In the genomic region with DNA sequence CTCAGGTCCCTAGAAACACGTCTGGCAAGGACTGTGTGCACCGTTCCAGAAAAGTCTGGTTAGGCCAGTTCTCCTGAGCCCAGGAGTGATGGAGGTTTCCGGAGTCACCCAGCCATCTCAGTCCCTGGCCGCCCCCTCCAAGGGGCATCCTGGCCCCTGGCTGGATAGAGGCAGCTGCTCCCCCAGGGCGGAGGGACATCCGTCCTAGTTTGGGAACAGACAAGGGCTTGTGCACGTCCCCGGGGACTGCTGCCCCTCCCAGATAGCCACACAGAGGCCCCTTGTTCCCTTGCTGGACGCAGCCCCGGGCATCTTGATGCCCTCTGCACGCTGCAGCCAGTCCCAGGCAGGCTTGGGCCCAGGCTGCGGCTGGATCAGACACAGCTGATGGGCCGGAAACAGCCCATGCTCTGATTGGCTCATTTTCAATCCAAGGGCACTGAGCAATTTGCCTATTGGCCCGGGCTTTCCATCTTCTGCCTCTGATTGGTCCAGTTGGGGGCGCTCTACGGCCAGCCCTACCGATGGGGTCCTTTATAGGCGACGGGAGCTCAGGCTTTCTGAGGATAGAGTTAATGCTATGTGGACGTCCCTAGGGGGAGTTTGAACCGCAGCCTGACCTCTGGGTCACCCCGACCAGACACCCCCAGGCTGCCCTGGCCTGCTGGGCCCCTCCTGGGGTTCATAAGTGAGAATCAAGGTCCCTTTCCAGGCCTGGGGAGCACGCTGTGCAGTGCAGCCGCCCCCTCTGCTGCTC, we compare ENCODE assay signal across 9 cellular contexts. TPM values are rescaled to one million over a fixed set of nuclear protein-coding genes. Genes with fewer than 3 reads are reported as not detected.
DNase-seq lines count a peak whose midpoint lies in the region; ATAC-seq, FAIRE-seq and TF ChIP-seq lines count a peak whose summit lies in the region.
"Had no signal": no experiment of that assay in that cellular context is flagged by ENCODE, and none has a peak within 500 bp of the region (broad histone marks: within the 10 kb centered on the region; RNA-seq: fewer than 3 reads in every experiment).

No MANE protein-coding gene starts in this region.

- ATAC-seq in left lung (no peak), GM19324 (IDR thresholded peaks at IDR 0.05; ENCODE audit: low FRiP score, unreplicated experiment) (no peak)
- ATAC-seq in naive thymus-derived CD4-positive, alpha-beta T cell: no peak

- H3K27me3 ChIP-seq in left lung: peaks cover 0 to 20% of the 10 kb centered on the region in 2 donors
- no peaks in the 10 kb centered on the region for H3K27me3 ChIP-seq in naive thymus-derived CD4-positive, alpha-beta T cell (ENCODE audit: control insufficient read depth in 2 of 2, insufficient read depth in 2 of 2, low read length in 2 of 2)

- TF ChIP-seq CTCF in HFF-Myc (IDR thresholded peaks at IDR 0.05; ENCODE audit: low read depth, low read length, missing control alignments) (no peak), choroid plexus epithelial cell (conservative IDR thresholded peaks at IDR 0.05; ENCODE audit: low read depth, low read length) (peak; percentile 38), left lung (IDR thresholded peaks at IDR 0.05) (no peak), D721Med (IDR thresholded peaks at IDR 0.05; ENCODE audit: insufficient read depth, missing control alignments) (no peak)

- peak overlapping the region; percentile 11 to 91 for H3K27ac ChIP-seq in left lung
- H3K27ac ChIP-seq in naive thymus-derived CD4-positive, alpha-beta T cell (ENCODE audit: low read depth, low read length): no peak overlapping the region

- H3K4me3 ChIP-seq in HFF-Myc (replicated peaks; ENCODE audit: low read depth, low read length) (peak overlapping the region; percentile 37), choroid plexus epithelial cell (ENCODE audit: low read depth, low read length) (no peak overlapping the region), left lung (no peak overlapping the region)
- H3K4me3 ChIP-seq in naive thymus-derived CD4-positive, alpha-beta T cell (ENCODE audit: low read length): no peak overlapping the region
- H3K4me3 ChIP-seq: mucosa of descending colon had no signal

- H3K9me3 Mint-ChIP-seq in naive thymus-derived CD4-positive, alpha-beta T cell: no peaks in the 10 kb centered on the region

- CTCF ChIA-PET in naive thymus-derived CD4-positive, alpha-beta T cell (lab: Charles Lee): interaction anchor here (1.2 to 5.1 kb wide), 2 partner anchors 22 to 32 kb away, joined by 3 to 44 read pairs; partner anchors contain the start of gene MRPL4

- intact Hi-C loops in left lung (cut with DNase I): no loop called here
- intact Hi-C loops in naive thymus-derived CD4-positive, alpha-beta T cell (cut with micrococcal nuclease): no loop called here

- H3K9me3 ChIP-seq in left lung: no peaks in the 10 kb centered on the region
- H3K9me3 ChIP-seq in naive thymus-derived CD4-positive, alpha-beta T cell (ENCODE audit: control insufficient read depth in 2 of 3, low read length in 3 of 3): no peaks in the 10 kb centered on the region
- H3K9me3 ChIP-seq: mucosa of descending colon had no signal

- DNase-seq in HFF-Myc (ENCODE audit: extremely low read depth, low read depth) (no peak), choroid plexus epithelial cell (ENCODE audit: low read depth) (peak; percentile 47), left lung (no peak), superior temporal gyrus (ENCODE audit: extremely low spot score) (peak; percentile 94), SW 1271 (lab: John Stamatoyannopoulos, UW) (no peak), D721Med (ENCODE audit: insufficient read length, low spot score) (no peak)
- DNase-seq in naive thymus-derived CD4-positive, alpha-beta T cell: no peak

- POLR2A ChIA-PET in naive thymus-derived CD4-positive, alpha-beta T cell (lab: Charles Lee): interaction anchor here (0.5 to 1.8 kb wide), 3 partner anchors 9 to 62 kb away, joined by 3 to 5 read pairs (median 5); no protein-coding TSS in a partner anchor

- peaks cover 0 to 27% of the 10 kb centered on the region in 2 donors for H3K4me1 ChIP-seq in left lung
- peaks cover 8 to 12% of the 10 kb centered on the region in 2 donors for H3K4me1 ChIP-seq in naive thymus-derived CD4-positive, alpha-beta T cell (ENCODE audit: control insufficient read depth in 2 of 2, insufficient read depth in 2 of 2, low read length in 2 of 2)

- H3K36me3 Mint-ChIP-seq in naive thymus-derived CD4-positive, alpha-beta T cell: peaks cover 0 to 10% (median 5%) of the 10 kb centered on the region in 5 donors

- H3K36me3 ChIP-seq in left lung: peaks cover 0 to 18% of the 10 kb centered on the region in 2 donors
- peaks cover 0 to 17% (median 0%) of the 10 kb centered on the region in 3 experiments for H3K36me3 ChIP-seq in naive thymus-derived CD4-positive, alpha-beta T cell (ENCODE audit: control insufficient read depth in 2 of 3, insufficient read depth in 3 of 3, low read length in 3 of 3)

- peaks cover 7 to 27% (median 14%) of the 10 kb centered on the region in 7 donors for H3K4me1 Mint-ChIP-seq in naive thymus-derived CD4-positive, alpha-beta T cell

- no peak overlapping the region for H3K4me3 Mint-ChIP-seq in naive thymus-derived CD4-positive, alpha-beta T cell

- no peaks in the 10 kb centered on the region for H3K27me3 Mint-ChIP-seq in naive thymus-derived CD4-positive, alpha-beta T cell

- no peak overlapping the region for H3K27ac Mint-ChIP-seq in naive thymus-derived CD4-positive, alpha-beta T cell

- FAIRE-seq in D721Med (lab: Jason Lieb, UNC): no peak

RNA-seq across cellular contexts. Expression of gene S1PR2, which starts 3.7 kb away (rescaled TPM):
- 10 to 100 TPM; 25.6 to 40.3 TPM for total RNA-seq in left lung
- total RNA-seq in naive thymus-derived CD4-positive, alpha-beta T cell: 1 to 10 TPM; 3.4 to 6.8 (median 5.2) TPM
- polyA plus RNA-seq in naive thymus-derived CD4-positive, alpha-beta T cell: under 1 TPM; 0.64 to 0.81 TPM

RNA-seq across cellular contexts. Expression of gene MRPL4, which starts 24.6 kb away (rescaled TPM):
- 10 to 100 TPM; 37.2 to 53.1 TPM for total RNA-seq in left lung
- 10 to 100 TPM; 36.8 to 70.5 (median 43.0) TPM for total RNA-seq in naive thymus-derived CD4-positive, alpha-beta T cell
- polyA plus RNA-seq in naive thymus-derived CD4-positive, alpha-beta T cell: 10 to 100 TPM; 24.9 to 34.1 TPM

RNA-seq across cellular contexts. Expression of gene DNMT1, which starts 32.6 kb away (rescaled TPM):
- total RNA-seq in left lung: 100 to 1,000 TPM in 1 of 2 donors, 10 to 100 TPM in 1; 65.1 to 141 TPM
- 100 to 1,000 TPM; 175 to 334 (median 194) TPM for total RNA-seq in naive thymus-derived CD4-positive, alpha-beta T cell
- 100 to 1,000 TPM; 113 to 153 TPM for polyA plus RNA-seq in naive thymus-derived CD4-positive, alpha-beta T cell

RNA-seq across cellular contexts. Expression of gene ICAM1, which starts 43.5 kb away (rescaled TPM):
- total RNA-seq in left lung: 100 to 1,000 TPM; 149 to 497 TPM
- total RNA-seq in naive thymus-derived CD4-positive, alpha-beta T cell: 10 to 100 TPM in 3 of 5 experiments, 1 to 10 TPM in 2; 3.6 to 47.2 (median 16.3) TPM
- 1 to 10 TPM; 1.2 to 3.9 TPM for polyA plus RNA-seq in naive thymus-derived CD4-positive, alpha-beta T cell

RNA-seq across cellular contexts. Expression of gene ICAM4, which starts 59.4 kb away (rescaled TPM):
- 10 to 100 TPM in 1 of 2 donors, 1 to 10 TPM in 1; 4.5 to 17.9 TPM for total RNA-seq in left lung
- total RNA-seq in naive thymus-derived CD4-positive, alpha-beta T cell: 1 to 10 TPM in 3 of 5 experiments, under 1 TPM in 2; 0.40 to 3.7 (median 1.2) TPM
- polyA plus RNA-seq in naive thymus-derived CD4-positive, alpha-beta T cell: under 1 TPM; 0.52 to 0.55 TPM

Comparison
In these comparisons a context has a peak if more than half of its experiments do, and no peak if none do; other contexts are left out.
1. DNase-seq: peak in choroid plexus epithelial cell (single experiment) and superior temporal gyrus (single experiment); none in HFF-Myc (single experiment), left lung (0 of 2), SW 1271 (0 of 2), naive thymus-derived CD4-positive, alpha-beta T cell (0 of 9) and D721Med (single experiment).